In genomic region chr18:40313030-40313642, GRCh38 we compare ENCODE assay signal across 17 cellular contexts.
DNase-seq lines count a peak whose midpoint lies in the region; ATAC-seq and TF ChIP-seq lines count a peak whose summit lies in the region.
"Had no signal": no experiment of that assay in that cellular context is flagged by ENCODE, and none has a peak within 500 bp of the region (broad histone marks: within the 10 kb centered on the region; RNA-seq: fewer than 3 reads in every experiment).

No MANE protein-coding gene starts in this region.

- H3K79me2 ChIP-seq in neural cell (replicated peaks; ENCODE audit: insufficient read depth, low read length), result no peaks in the 10 kb centered on the region

- TF ChIP-seq EP300 in neural cell (conservative IDR thresholded peaks at IDR 0.05; ENCODE audit: poor library complexity, severe bottlenecking), result no peak

- H3K4me1 ChIP-seq in spleen, result no peaks in the 10 kb centered on the region
- H3K4me1 ChIP-seq: BLaER1, SJSA1 had no signal

- H3K36me3 ChIP-seq in neural cell (ENCODE audit: insufficient read depth, low read length) (no peaks in the 10 kb centered on the region), spleen (no peaks in the 10 kb centered on the region)
- H3K36me3 ChIP-seq: BLaER1, SJSA1 had no signal

- DNase-seq in H4 (ENCODE audit: low spot score) (peak; percentile 20), RKO (ENCODE audit: low spot score) (peak; percentile 5), epithelial cell of esophagus (ENCODE audit: low read depth) (peak; percentile 76), NCI-H2227 (lab: John Stamatoyannopoulos, UW; ENCODE audit: unreplicated experiment) (no peak), spleen (no peak)
- DNase-seq: CD4-positive, alpha-beta memory T cell; DMS79; IMR-90; Karpas-422; NCI-H1092 treated with DMSO at 0.1 percent for 48 hours; NCI-H146; NCI-H2081; NCI-H2171 treated with DMSO at 0.1 percent for 48 hours had no signal

- no peak for ATAC-seq in HG03097 (IDR thresholded peaks at IDR 0.05; ENCODE audit: low FRiP score, unreplicated experiment)

- no peak for TF ChIP-seq CTCF in epithelial cell of esophagus (IDR thresholded peaks at IDR 0.05; ENCODE audit: insufficient read depth, low read depth, low read length, missing control alignments)
- no peak for TF ChIP-seq CTCF in neural cell (IDR thresholded peaks at IDR 0.05; ENCODE audit: poor library complexity, severe bottlenecking)
- TF ChIP-seq CTCF in spleen (IDR thresholded peaks at IDR 0.05 in 8 of 11, conservative IDR thresholded peaks at IDR 0.05 in 3 of 11), result no peak

- WGBS in spleen, 5 donors, result 86 to 89% (median 87%) methylated on average over 11 of the region's 11 CpGs

- no peak overlapping the region for H3K4me2 ChIP-seq in neural cell (ENCODE audit: low read length)
- H3K4me2 ChIP-seq: BLaER1 had no signal

- TF ChIP-seq POLR2A in spleen (IDR thresholded peaks at IDR 0.05), result no peak

- no peak overlapping the region for H2AFZ ChIP-seq in neural cell (ENCODE audit: low read depth, low read length)

- intact Hi-C loops in spleen (cut with DNase I; ENCODE audit: low total_unique reads), result no loop called here

- TF ChIP-seq RAD21 in neural cell (conservative IDR thresholded peaks at IDR 0.05), result no peak

- H3K27me3 ChIP-seq in neural cell (ENCODE audit: insufficient read depth, low read depth, low read length), result no peaks in the 10 kb centered on the region
- H3K27me3 ChIP-seq in spleen (replicated peaks in 1 of 7), result no peaks in the 10 kb centered on the region
- H3K27me3 ChIP-seq: BLaER1, SJSA1 had no signal

- no peaks in the 10 kb centered on the region for H3K9me2 ChIP-seq in neural cell (ENCODE audit: insufficient read depth, low read length)

- no peaks in the 10 kb centered on the region for H3F3A ChIP-seq in neural cell (ENCODE audit: insufficient read depth, low read length, poor library complexity, severe bottlenecking)

- H3K27ac ChIP-seq in neural cell (ENCODE audit: low read length), result peak overlapping the region; percentile 70
- H3K27ac ChIP-seq in spleen, result no peak overlapping the region
- H3K27ac ChIP-seq: BLaER1, SJSA1 had no signal

- H4K20me1 ChIP-seq in neural cell (ENCODE audit: insufficient read depth), result no peaks in the 10 kb centered on the region
- H4K20me1 ChIP-seq: BLaER1 had no signal

- H3K9ac ChIP-seq in neural cell (ENCODE audit: low read length), result no peak overlapping the region
- H3K9ac ChIP-seq: BLaER1 had no signal

- no peaks in the 10 kb centered on the region for H3K9me3 ChIP-seq in neural cell (ENCODE audit: low read length)
- peaks cover 0 to 11% (median 0%) of the 10 kb centered on the region in 8 donors for H3K9me3 ChIP-seq in spleen
- H3K9me3 ChIP-seq: BLaER1, SJSA1 had no signal

- H3K4me3 ChIP-seq in epithelial cell of esophagus (ENCODE audit: low read length) (no peak overlapping the region), neural cell (ENCODE audit: low read length) (peak overlapping the region; percentile 9), spleen (no peak overlapping the region)
- H3K4me3 ChIP-seq: BLaER1, SJSA1 had no signal

TF ChIP-seq in neural cell, 6 proteins besides CTCF, POLR2A, EP300 and RAD21:
- TF ChIP-seq SMC3 (conservative IDR thresholded peaks at IDR 0.05; ENCODE audit: poor library complexity), result no peak
- TF ChIP-seq POLR2AphosphoS5 (IDR thresholded peaks at IDR 0.05), result peak; percentile 13

Comparison
In these comparisons a context has a peak if more than half of its experiments do, and no peak if none do; other contexts are left out.
1. DNase-seq: peak in H4 (single experiment), RKO (single experiment) and epithelial cell of esophagus (single experiment); none in NCI-H2227 (single experiment) and spleen (single experiment).